8 cellular contexts compared by ENCODE assay signal in genomic region chr2:64018715-64019082, GRCh38. TPM values are rescaled to one million over a fixed set of nuclear protein-coding genes. Genes with fewer than 3 reads are reported as not detected.
DNase-seq lines count a peak whose midpoint lies in the region; ATAC-seq, FAIRE-seq and TF ChIP-seq lines count a peak whose summit lies in the region.

No MANE protein-coding gene starts in this region.

- POLR2A ChIA-PET in AG04449 (lab: Yijun Ruan, JAX) (interaction anchor here (0.6 kb wide), 1 partner anchor 18 kb away, joined by 3 read pairs; no protein-coding TSS in a partner anchor), PC-9 (lab: Charles Lee; ENCODE audit: unreplicated experiment) (no interaction called here)

- peak overlapping the region; percentile 60 for H3K27ac ChIP-seq in PC-9
- H3K27ac ChIP-seq in breast epithelium = peak overlapping the region; percentile 97 to 99

- TF ChIP-seq POLR2A in GM12891 (IDR thresholded peaks at IDR 0.05; ENCODE audit: low read depth, low read length) (no peak), breast epithelium (IDR thresholded peaks at IDR 0.05) (no peak)

- no peak for FAIRE-seq in GM12891 (lab: Jason Lieb, UNC)

- peaks cover 47% of the 10 kb centered on the region for H3K79me2 ChIP-seq in PC-9 (ENCODE audit: low read depth)

- ATAC-seq in HG02970 (IDR thresholded peaks at IDR 0.05; ENCODE audit: low FRiP score, unreplicated experiment) = peak; percentile 44

- intact Hi-C loops in PC-9 (cut with micrococcal nuclease; ENCODE audit: unreplicated experiment) (loop anchor here (10.0 kb wide), 2 partner anchors 324 to 434 kb away; partner anchors contain the start of genes MDH1 and WDPCP), breast epithelium (cut with DNase I; ENCODE audit: low total_unique reads) (no loop called here)

- peak overlapping the region; percentile 88 for H3K4me2 ChIP-seq in PC-9

- H3K27me3 ChIP-seq in PC-9 (ENCODE audit: insufficient read depth, low read depth) (no peaks in the 10 kb centered on the region), breast epithelium (no peaks in the 10 kb centered on the region)

- no TSS peak for BruUV-seq in PC-9 (replicated peaks; lab: Mats Ljungman, UMichigan)

- no peaks in the 10 kb centered on the region for H4K20me1 ChIP-seq in PC-9 (ENCODE audit: insufficient read depth)

- peaks cover 33% of the 10 kb centered on the region for H3K4me1 ChIP-seq in PC-9 (replicated peaks; ENCODE audit: insufficient read depth)
- peaks cover 4 to 18% of the 10 kb centered on the region in 2 donors for H3K4me1 ChIP-seq in breast epithelium

- peaks cover 12% of the 10 kb centered on the region; the same call in 1 of the 2 replicates for H3F3A ChIP-seq in PC-9 (ENCODE audit: insufficient read depth, low read depth)

- H3K4me3 ChIP-seq in AG04449 (ENCODE audit: low read depth, low read length) (peak overlapping the region; percentile 68), PC-9 (peak overlapping the region; percentile 74), breast epithelium (peak overlapping the region; percentile 72 to 94 (median 77))

- H3K36me3 ChIP-seq in PC-9 (ENCODE audit: low read depth) = no peaks in the 10 kb centered on the region
- H3K36me3 ChIP-seq in breast epithelium = no peaks in the 10 kb centered on the region

- TF ChIP-seq CTCF in AG04449 (IDR thresholded peaks at IDR 0.05; ENCODE audit: insufficient read depth, low read length, missing control alignments) = no peak
- TF ChIP-seq CTCF in PC-9 (conservative IDR thresholded peaks at IDR 0.05) = no peak
- TF ChIP-seq CTCF in breast epithelium (IDR thresholded peaks at IDR 0.05) = no peak

- CTCF ChIA-PET in AG04449 (lab: Yijun Ruan, JAX) (interaction anchor here (3.9 kb wide), 1 partner anchor 16 kb away, joined by 16 read pairs; no protein-coding TSS in a partner anchor), PC-9 (lab: Charles Lee) (interaction anchor here (0.6 kb wide), 1 partner anchor 54 kb away, joined by 7 read pairs; no protein-coding TSS in a partner anchor)

- H2AFZ ChIP-seq in PC-9 = peak overlapping the region; percentile 95

- 0 out of 2 replicates have a peak, but pooled peaks cover 3% of the 10 kb centered on the region for H3K9me2 ChIP-seq in PC-9 (ENCODE audit: insufficient read depth)

- DNase-seq in AG04449 (ENCODE audit: low read depth, low spot score) = no peak
- no peak for DNase-seq in GM12891 (ENCODE audit: insufficient read length, low spot score)
- DNase-seq in PC-9 = no peak
- DNase-seq in breast epithelium (ENCODE audit: low spot score in 2 of 2) = peak in 1 of 2 donors; percentile 25
- peak; percentile 33 for DNase-seq in kidney glomerular epithelial cell (lab: John Stamatoyannopoulos, UW)
- DNase-seq in stimulated activated CD8-positive, alpha-beta memory T cell treated with anti-CD3 and anti-CD28 coated beads, Interleukin-12 subunit alpha, Interleukin-12 subunit beta, amount 100 ng/mL, for 4 hours (ENCODE audit: low read depth) = peak; percentile 30
- no peak for DNase-seq in effector CD8-positive, alpha-beta T cell (lab: John Stamatoyannopoulos, UW)

- H3K9me3 ChIP-seq in PC-9 (ENCODE audit: insufficient read depth, low read depth) (no peaks in the 10 kb centered on the region), breast epithelium (no peaks in the 10 kb centered on the region)

TF ChIP-seq in GM12891, 5 proteins besides CTCF, POLR2A, EP300 and RAD21:
- TF ChIP-seq POU2F2 (IDR thresholded peaks at IDR 0.05; ENCODE audit: low read depth, low read length) (no peak), PAX5 (IDR thresholded peaks at IDR 0.05; ENCODE audit: insufficient read depth, low read length, severe bottlenecking) (no peak), SPI1 (IDR thresholded peaks at IDR 0.05; ENCODE audit: low read depth, low read length) (peak; percentile 83)
TF ChIP-seq in GM12891: peak in this region for 1.

RNA-seq across cellular contexts. Expression of gene VPS54, which starts 0.5 kb away (rescaled TPM):
- polyA plus RNA-seq in GM12891 (2012; ENCODE audit: low read depth, missing spikeins) = 6.4 TPM
- total RNA-seq in PC-9 (2021) = 16.7 and 20.7 TPM in 2 replicates
- 10 to 100 TPM; 26.9 to 39.8 (median 36.7) TPM for total RNA-seq in breast epithelium

Comparison
In these comparisons a context has a peak if more than half of its experiments do, and no peak if none do; other contexts are left out.
1. DNase-seq: peak in kidney glomerular epithelial cell (single experiment) and stimulated activated CD8-positive, alpha-beta memory T cell treated with anti-CD3 and anti-CD28 coated beads, Interleukin-12 subunit alpha, Interleukin-12 subunit beta, amount 100 ng/mL, for 4 hours (single experiment); none in AG04449 (single experiment), GM12891 (single experiment), PC-9 (0 of 2) and effector CD8-positive, alpha-beta T cell (single experiment).
2. Peak in every context shown above with its lines, with median percentiles within 50 percentile points of each other: H3K4me3 ChIP-seq.